In genomic region chr15:75450307-75451201, GRCh38 we compare ENCODE assay signal across 1 cellular context.
TF ChIP-seq lines count a peak whose summit lies in the region.

No MANE protein-coding gene starts in this region.

TF ChIP-seq in GM12878, 131 proteins besides CTCF, POLR2A, EP300 and RAD21 (continued from another document):
- TF ChIP-seq MLLT1 (IDR thresholded peaks at IDR 0.05) (peak; percentile 45; the same call in 1 of the 2 replicates), NBN (IDR thresholded peaks at IDR 0.05) (peak; percentile 81; the same call in 1 of the 2 replicates), MAX (IDR thresholded peaks at IDR 0.05; ENCODE audit: low read depth, low read length) (no peak), ZZZ3 (IDR thresholded peaks at IDR 0.05; ENCODE audit: control insufficient read depth, insufficient read length, low read depth) (no peak), FOS (IDR thresholded peaks at IDR 0.05; ENCODE audit: borderline replicate concordance, extremely low read depth, insufficient read length) (no peak), E2F8 (IDR thresholded peaks at IDR 0.05; ENCODE audit: low read depth, partially characterized antibody) (no peak), RELA (IDR thresholded peaks at IDR 0.05; ENCODE audit: borderline replicate concordance, partially characterized antibody) (no peak), BCLAF1 (IDR thresholded peaks at IDR 0.05) (no peak), MXI1 (IDR thresholded peaks at IDR 0.05; ENCODE audit: low read depth, low read length) (peak; percentile 44), EZH2 (IDR thresholded peaks at IDR 0.05; ENCODE audit: borderline replicate concordance, control insufficient read depth, low read depth, low read length) (no peak), CHD1 (IDR thresholded peaks at IDR 0.05; ENCODE audit: low read depth, low read length) (no peak), WRNIP1 (IDR thresholded peaks at IDR 0.05; ENCODE audit: borderline replicate concordance, low read depth, low read length) (no peak), ZSCAN29 (IDR thresholded peaks at IDR 0.05) (no peak), YBX1 (IDR thresholded peaks at IDR 0.05) (no peak), HCFC1 (IDR thresholded peaks at IDR 0.05; ENCODE audit: low read length) (no peak), SMARCA5 (IDR thresholded peaks at IDR 0.05) (peak; percentile 34; the same call in 1 of the 2 replicates), RB1 (IDR thresholded peaks at IDR 0.05; ENCODE audit: borderline replicate concordance) (peak; percentile 79; the same call in 1 of the 2 replicates), HDAC2 (IDR thresholded peaks at IDR 0.05) (no peak), SUZ12 (IDR thresholded peaks at IDR 0.05; ENCODE audit: unreplicated experiment) (no peak)
- TF ChIP-seq, protein P1, sequence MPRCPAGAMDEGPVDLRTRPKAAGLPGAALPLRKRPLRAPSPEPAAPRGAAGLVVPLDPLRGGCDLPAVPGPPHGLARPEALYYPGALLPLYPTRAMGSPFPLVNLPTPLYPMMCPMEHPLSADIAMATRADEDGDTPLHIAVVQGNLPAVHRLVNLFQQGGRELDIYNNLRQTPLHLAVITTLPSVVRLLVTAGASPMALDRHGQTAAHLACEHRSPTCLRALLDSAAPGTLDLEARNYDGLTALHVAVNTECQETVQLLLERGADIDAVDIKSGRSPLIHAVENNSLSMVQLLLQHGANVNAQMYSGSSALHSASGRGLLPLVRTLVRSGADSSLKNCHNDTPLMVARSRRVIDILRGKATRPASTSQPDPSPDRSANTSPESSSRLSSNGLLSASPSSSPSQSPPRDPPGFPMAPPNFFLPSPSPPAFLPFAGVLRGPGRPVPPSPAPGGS (IDR thresholded peaks at IDR 0.05; ENCODE audit: borderline replicate concordance, insufficient read depth, low read depth, low read length, poor library complexity, severe bottlenecking), result no peak
- TF ChIP-seq, protein P2, sequence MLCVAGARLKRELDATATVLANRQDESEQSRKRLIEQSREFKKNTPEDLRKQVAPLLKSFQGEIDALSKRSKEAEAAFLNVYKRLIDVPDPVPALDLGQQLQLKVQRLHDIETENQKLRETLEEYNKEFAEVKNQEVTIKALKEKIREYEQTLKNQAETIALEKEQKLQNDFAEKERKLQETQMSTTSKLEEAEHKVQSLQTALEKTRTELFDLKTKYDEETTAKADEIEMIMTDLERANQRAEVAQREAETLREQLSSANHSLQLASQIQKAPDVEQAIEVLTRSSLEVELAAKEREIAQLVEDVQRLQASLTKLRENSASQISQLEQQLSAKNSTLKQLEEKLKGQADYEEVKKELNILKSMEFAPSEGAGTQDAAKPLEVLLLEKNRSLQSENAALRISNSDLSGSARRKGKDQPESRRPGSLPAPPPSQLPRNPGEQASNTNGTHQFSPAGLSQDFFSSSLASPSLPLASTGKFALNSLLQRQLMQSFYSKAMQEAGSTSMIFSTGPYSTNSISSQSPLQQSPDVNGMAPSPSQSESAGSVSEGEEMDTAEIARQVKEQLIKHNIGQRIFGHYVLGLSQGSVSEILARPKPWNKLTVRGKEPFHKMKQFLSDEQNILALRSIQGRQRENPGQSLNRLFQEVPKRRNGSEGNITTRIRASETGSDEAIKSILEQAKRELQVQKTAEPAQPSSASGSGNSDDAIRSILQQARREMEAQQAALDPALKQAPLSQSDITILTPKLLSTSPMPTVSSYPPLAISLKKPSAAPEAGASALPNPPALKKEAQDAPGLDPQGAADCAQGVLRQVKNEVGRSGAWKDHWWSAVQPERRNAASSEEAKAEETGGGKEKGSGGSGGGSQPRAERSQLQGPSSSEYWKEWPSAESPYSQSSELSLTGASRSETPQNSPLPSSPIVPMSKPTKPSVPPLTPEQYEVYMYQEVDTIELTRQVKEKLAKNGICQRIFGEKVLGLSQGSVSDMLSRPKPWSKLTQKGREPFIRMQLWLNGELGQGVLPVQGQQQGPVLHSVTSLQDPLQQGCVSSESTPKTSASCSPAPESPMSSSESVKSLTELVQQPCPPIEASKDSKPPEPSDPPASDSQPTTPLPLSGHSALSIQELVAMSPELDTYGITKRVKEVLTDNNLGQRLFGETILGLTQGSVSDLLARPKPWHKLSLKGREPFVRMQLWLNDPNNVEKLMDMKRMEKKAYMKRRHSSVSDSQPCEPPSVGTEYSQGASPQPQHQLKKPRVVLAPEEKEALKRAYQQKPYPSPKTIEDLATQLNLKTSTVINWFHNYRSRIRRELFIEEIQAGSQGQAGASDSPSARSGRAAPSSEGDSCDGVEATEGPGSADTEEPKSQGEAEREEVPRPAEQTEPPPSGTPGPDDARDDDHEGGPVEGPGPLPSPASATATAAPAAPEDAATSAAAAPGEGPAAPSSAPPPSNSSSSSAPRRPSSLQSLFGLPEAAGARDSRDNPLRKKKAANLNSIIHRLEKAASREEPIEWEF (IDR thresholded peaks at IDR 0.05; ENCODE audit: insufficient replicate concordance, low read depth, low read length), result no peak
- TF ChIP-seq, protein P3, sequence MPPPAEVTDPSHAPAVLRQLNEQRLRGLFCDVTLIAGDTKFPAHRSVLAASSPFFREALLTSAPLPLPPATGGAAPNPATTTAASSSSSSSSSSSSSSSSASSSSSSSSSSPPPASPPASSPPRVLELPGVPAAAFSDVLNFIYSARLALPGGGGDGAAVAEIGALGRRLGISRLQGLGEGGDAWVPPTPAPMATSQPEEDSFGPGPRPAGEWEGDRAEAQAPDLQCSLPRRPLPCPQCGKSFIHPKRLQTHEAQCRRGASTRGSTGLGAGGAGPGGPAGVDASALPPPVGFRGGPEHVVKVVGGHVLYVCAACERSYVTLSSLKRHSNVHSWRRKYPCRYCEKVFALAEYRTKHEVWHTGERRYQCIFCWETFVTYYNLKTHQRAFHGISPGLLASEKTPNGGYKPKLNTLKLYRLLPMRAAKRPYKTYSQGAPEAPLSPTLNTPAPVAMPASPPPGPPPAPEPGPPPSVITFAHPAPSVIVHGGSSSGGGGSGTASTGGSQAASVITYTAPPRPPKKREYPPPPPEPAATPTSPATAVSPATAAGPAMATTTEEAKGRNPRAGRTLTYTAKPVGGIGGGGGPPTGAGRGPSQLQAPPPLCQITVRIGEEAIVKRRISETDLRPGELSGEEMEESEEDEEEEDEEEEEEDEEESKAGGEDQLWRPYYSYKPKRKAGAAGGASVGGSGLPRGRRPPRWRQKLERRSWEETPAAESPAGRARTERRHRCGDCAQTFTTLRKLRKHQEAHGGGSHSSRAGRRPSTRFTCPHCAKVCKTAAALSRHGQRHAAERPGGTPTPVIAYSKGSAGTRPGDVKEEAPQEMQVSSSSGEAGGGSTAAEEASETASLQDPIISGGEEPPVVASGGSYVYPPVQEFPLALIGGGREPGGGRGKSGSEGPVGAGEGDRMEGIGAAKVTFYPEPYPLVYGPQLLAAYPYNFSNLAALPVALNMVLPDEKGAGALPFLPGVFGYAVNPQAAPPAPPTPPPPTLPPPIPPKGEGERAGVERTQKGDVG (CRISPR knock-in tag; IDR thresholded peaks at IDR 0.05), result no peak
